In genomic region chr1:45687753-45688737, GRCh38 we compare ENCODE assay signal across 8 cellular contexts. TPM values are rescaled to one million over a fixed set of nuclear protein-coding genes. Genes with fewer than 3 reads are reported as not detected.
DNase-seq lines count a peak whose midpoint lies in the region; ATAC-seq, FAIRE-seq and TF ChIP-seq lines count a peak whose summit lies in the region.

A gene with protein sequence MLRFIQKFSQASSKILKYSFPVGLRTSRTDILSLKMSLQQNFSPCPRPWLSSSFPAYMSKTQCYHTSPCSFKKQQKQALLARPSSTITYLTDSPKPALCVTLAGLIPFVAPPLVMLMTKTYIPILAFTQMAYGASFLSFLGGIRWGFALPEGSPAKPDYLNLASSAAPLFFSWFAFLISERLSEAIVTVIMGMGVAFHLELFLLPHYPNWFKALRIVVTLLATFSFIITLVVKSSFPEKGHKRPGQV (plus strand): TSS chr1:45688181. CDS start chr1:45691069, 2,888 bp downstream.

- H3K36me3 ChIP-seq in BJ (ENCODE audit: control insufficient read depth, insufficient read depth, low read length) (no peaks in the 10 kb centered on the region; the same call in 1 of the 2 replicates), bronchial epithelial cell (ENCODE audit: control insufficient read depth, insufficient read depth, low read length) (peaks cover 2% of the 10 kb centered on the region), smooth muscle cell (ENCODE audit: low read depth) (no peaks in the 10 kb centered on the region)

- H3K4ac ChIP-seq in H9 (ENCODE audit: low read depth, low read length): no peak within 1 kb of the TSS; the same call in 1 of the 2 replicates

- peak within 1 kb of the TSS; percentile 92 for H3K4me2 ChIP-seq in H9 (ENCODE audit: insufficient read depth, insufficient read length, low read length)
- H3K4me2 ChIP-seq in smooth muscle cell: peak within 1 kb of the TSS; percentile 95

- peak within 1 kb of the TSS; percentile 94 for H3K14ac ChIP-seq in H9 (ENCODE audit: insufficient read depth, low read length)

- peaks cover 25% of the 10 kb centered on the region; the same call in 1 of the 2 replicates for H3K79me2 ChIP-seq in H9 (ENCODE audit: insufficient read depth, low read length)
- peaks cover 61% of the 10 kb centered on the region for H3K79me2 ChIP-seq in smooth muscle cell (ENCODE audit: low read depth)

- H4K20me1 ChIP-seq in H9 (ENCODE audit: control insufficient read depth, insufficient read depth, insufficient read length) (no peaks in the 10 kb centered on the region), smooth muscle cell (ENCODE audit: low read depth) (peaks cover 23% of the 10 kb centered on the region)

- H3K4me1 ChIP-seq in H9 (ENCODE audit: insufficient read depth, low read length) (peaks cover 2% of the 10 kb centered on the region; the same call in 1 of the 2 replicates), smooth muscle cell (ENCODE audit: low read depth) (peaks cover 16% of the 10 kb centered on the region)

- H3K27ac Mint-ChIP-seq in H9: peak within 1 kb of the TSS; percentile 99 to 100 (median 100)
- H3K27ac Mint-ChIP-seq in immature natural killer cell: peak within 1 kb of the TSS; percentile 99 to 100 (median 100)

- H3K27me3 ChIP-seq in BJ (ENCODE audit: control insufficient read depth, insufficient read depth, low read length) (no peaks in the 10 kb centered on the region), H9 (ENCODE audit: insufficient read depth, low read length) (no peaks in the 10 kb centered on the region), bronchial epithelial cell (ENCODE audit: control insufficient read depth, insufficient read depth, low read length) (no peaks in the 10 kb centered on the region), smooth muscle cell (ENCODE audit: low read depth) (no peaks in the 10 kb centered on the region)

- H2BK120ac ChIP-seq in H9 (ENCODE audit: low read depth, low read length, poor library complexity, severe bottlenecking): no peak within 1 kb of the TSS

- DNase-seq in BJ (ENCODE audit: low read depth) (no peak), H9 (peak; percentile 84), NCI-H226 (peak; percentile 82), bronchial epithelial cell (ENCODE audit: low read depth) (peak; percentile 73), immature natural killer cell (peak; percentile 84 to 86 (median 85)), smooth muscle cell (lab: John Stamatoyannopoulos, UW; ENCODE audit: unreplicated experiment) (peak; percentile 39)

- H2BK5ac ChIP-seq in H9 (ENCODE audit: insufficient read length, low read length): no peak within 1 kb of the TSS

- H3K27ac ChIP-seq in H9 (ENCODE audit: insufficient read length, low read depth, low read length): peak within 1 kb of the TSS; percentile 84
- H3K27ac ChIP-seq in smooth muscle cell (ENCODE audit: low read depth): peak within 1 kb of the TSS; percentile 94

- WGBS in H9 (ENCODE audit: extremely low coverage, insufficient read length, low lambda C conversion rate): no CpG with 5 or more reads among the region's 24 CpGs
- WGBS in smooth muscle cell (ENCODE audit: low lambda C conversion rate): 6% methylated on average over 24 of the region's 24 CpGs

- no peaks in the 10 kb centered on the region for H3K79me1 ChIP-seq in H9 (ENCODE audit: insufficient read depth, low read depth, low read length, poor library complexity, severe bottlenecking)

- H2AK5ac ChIP-seq in H9 (ENCODE audit: insufficient read length, low read length): no peak within 1 kb of the TSS

- H4K5ac ChIP-seq in H9 (ENCODE audit: insufficient read length, low read depth, low read length): peak within 1 kb of the TSS; percentile 79

- H2BK12ac ChIP-seq in H9 (ENCODE audit: insufficient read length, low read depth, low read length): peak within 1 kb of the TSS; percentile 17

- H3K4me1 Mint-ChIP-seq in H9: peaks cover 18 to 24% of the 10 kb centered on the region in 2 experiments
- peaks cover 36 to 58% of the 10 kb centered on the region in 2 donors for H3K4me1 Mint-ChIP-seq in immature natural killer cell

- H3K23me2 ChIP-seq in H9 (ENCODE audit: insufficient read length, low read depth, low read length, poor library complexity, severe bottlenecking): peaks cover 10% of the 10 kb centered on the region

- peak within 1 kb of the TSS; percentile 94 for H2AFZ ChIP-seq in H9 (ENCODE audit: low read length)
- H2AFZ ChIP-seq in smooth muscle cell (ENCODE audit: low read depth): peak within 1 kb of the TSS; percentile 98

- H3F3A ChIP-seq in smooth muscle cell (ENCODE audit: low read depth): peaks cover 6% of the 10 kb centered on the region

- no peak within 1 kb of the TSS for H2BK15ac ChIP-seq in H9 (ENCODE audit: low read depth, low read length)

- CTCF ChIA-PET in BJ (lab: Yijun Ruan, JAX): interaction anchor here (1.0 kb wide), 1 partner anchor 9 kb away, joined by 4 read pairs; no protein-coding TSS in a partner anchor

- peak; percentile 31 for TF ChIP-seq CTCF in BJ (IDR thresholded peaks at IDR 0.05; ENCODE audit: insufficient read depth, low read depth, low read length)
- peak; percentile 44; the same call in 2 of the 3 replicates for TF ChIP-seq CTCF in H9 (conservative IDR thresholded peaks at IDR 0.05)
- TF ChIP-seq CTCF in WI38 (IDR thresholded peaks at IDR 0.05; ENCODE audit: low read depth, low read length): 0 out of 2 replicates have a peak, but pooled peaks have one; percentile 3
- TF ChIP-seq CTCF in bronchial epithelial cell (IDR thresholded peaks at IDR 0.05; ENCODE audit: insufficient read depth, low read length, severe bottlenecking): no peak
- TF ChIP-seq CTCF in smooth muscle cell (IDR thresholded peaks at IDR 0.05; ENCODE audit: borderline replicate concordance, insufficient read depth, poor library complexity, severe bottlenecking): no peak

- H3K27me3 Mint-ChIP-seq in H9 (ENCODE audit: low read depth) (no peaks in the 10 kb centered on the region), immature natural killer cell (ENCODE audit: low read depth in 3 of 3) (peaks cover 8 to 23% (median 21%) of the 10 kb centered on the region in 3 donors)

- H3K18ac ChIP-seq in H9 (ENCODE audit: insufficient read length, low read depth, low read length): peak within 1 kb of the TSS; percentile 92

- POLR2A ChIA-PET in BJ (lab: Charles Lee): no interaction called here

- H3K9me3 ChIP-seq in H9 (ENCODE audit: control insufficient read depth, low read depth, low read length) (no peaks in the 10 kb centered on the region), smooth muscle cell (replicated peaks; ENCODE audit: low read depth) (no peaks in the 10 kb centered on the region)

- FAIRE-seq in bronchial epithelial cell (lab: Jason Lieb, UNC): no peak

- H4K91ac ChIP-seq in H9 (ENCODE audit: insufficient read length, low read depth, low read length): no peak within 1 kb of the TSS

- no peak within 1 kb of the TSS for H3K23ac ChIP-seq in H9 (ENCODE audit: insufficient read length, low read depth, low read length)

- H3K4me3 Mint-ChIP-seq in H9: peak within 1 kb of the TSS; percentile 99 to 100
- peak within 1 kb of the TSS; percentile 97 to 99 (median 97) for H3K4me3 Mint-ChIP-seq in immature natural killer cell

- no peak within 1 kb of the TSS for H4K8ac ChIP-seq in H9 (replicated peaks; ENCODE audit: insufficient read length, low read depth, low read length)

- H3K4me3 ChIP-seq in BJ (ENCODE audit: low read depth, low read length) (peak within 1 kb of the TSS; percentile 93), WI38 (ENCODE audit: low read depth, low read length) (peak within 1 kb of the TSS; percentile 100), bronchial epithelial cell (ENCODE audit: low read depth, low read length) (peak within 1 kb of the TSS; percentile 98), smooth muscle cell (peak within 1 kb of the TSS; percentile 97)

- H2BK20ac ChIP-seq in H9 (ENCODE audit: low read depth, low read length, poor library complexity, severe bottlenecking): no peak within 1 kb of the TSS

- H3K56ac ChIP-seq in H9 (ENCODE audit: insufficient read length, low read depth, low read length): no peak within 1 kb of the TSS

- no peak for ATAC-seq in HG03095 (IDR thresholded peaks at IDR 0.05; ENCODE audit: unreplicated experiment)

- H3T11ph ChIP-seq in H9 (ENCODE audit: low read length): no peak within 1 kb of the TSS

- H3K9me3 Mint-ChIP-seq in H9: peaks cover 0 to 2% of the 10 kb centered on the region in 2 experiments; a peak in 1 of 5 replicates
- no peaks in the 10 kb centered on the region for H3K9me3 Mint-ChIP-seq in immature natural killer cell

- peaks cover 2 to 28% (median 24%) of the 10 kb centered on the region in 3 experiments; a peak in 6 of 7 replicates for H3K36me3 Mint-ChIP-seq in H9 (ENCODE audit: insufficient read depth in 1 of 3, low read depth in 3 of 3)
- peaks cover 0 to 4% (median 0%) of the 10 kb centered on the region in 3 donors for H3K36me3 Mint-ChIP-seq in immature natural killer cell

- peak within 1 kb of the TSS; percentile 97 for H3K9ac ChIP-seq in H9 (ENCODE audit: extremely low read depth, insufficient read length, low read length)
- peak within 1 kb of the TSS; percentile 99 for H3K9ac ChIP-seq in smooth muscle cell (ENCODE audit: low read depth)

RNA-seq across cellular contexts. Expression of the gene that starts here (rescaled TPM):
- polyA plus RNA-seq in BJ (2011; rRNA removed): 37.9 and 62.6 TPM in 2 replicates
- 12.4 and 22.2 TPM in 2 replicates for polyA minus RNA-seq in BJ (2011; rRNA and poly(A)+ RNA removed)
- 29.1 and 30.7 TPM in 2 replicates for total RNA-seq in H9 (2021)
- 8.2 and 10.1 TPM in 2 replicates for total RNA-seq in bronchial epithelial cell
- 10 to 100 TPM; 15.2 to 33.7 (median 26.7) TPM for polyA plus RNA-seq in immature natural killer cell
- 19.4 and 23.3 TPM in 2 replicates for total RNA-seq in smooth muscle cell
- 16.7 and 26.8 TPM in 2 replicates for polyA plus RNA-seq in smooth muscle cell

Comparison
In these comparisons a context has a peak if more than half of its experiments do, and no peak if none do; other contexts are left out.
1. CTCF ChIP-seq: peak in BJ (single experiment), H9 (single experiment) and WI38 (single experiment); none in bronchial epithelial cell (single experiment) and smooth muscle cell (single experiment).
2. Peak in every context shown above with its lines, with median percentiles within 50 percentile points of each other: H3K4me3 ChIP-seq.